ENCODE assay signal across 8 cellular contexts in genomic region chr2:112056626-112056987, GRCh38. TPM values are rescaled to one million over a fixed set of nuclear protein-coding genes. Genes with fewer than 3 reads are reported as not detected.
DNase-seq lines count a peak whose midpoint lies in the region; ATAC-seq and TF ChIP-seq lines count a peak whose summit lies in the region.

No MANE protein-coding gene starts in this region.

- no TSS peak for BruUV-seq in Calu3 (replicated peaks; lab: Mats Ljungman, UMichigan)

- CTCF ChIA-PET in Calu3 (lab: Charles Lee) = no interaction called here

- H3K27ac ChIP-seq in Peyer's patch = peak overlapping the region; percentile 91 to 97 (median 96)
- peak overlapping the region; percentile 99 for H3K27ac ChIP-seq in esophagus (ENCODE audit: low read depth in 2 of 2, low read length in 1 of 2)

- no peaks in the 10 kb centered on the region for H3K9me3 Mint-ChIP-seq in Calu3 (ENCODE audit: low read depth, unreplicated experiment)
- H3K9me3 Mint-ChIP-seq in progenitor cell of endocrine pancreas (ENCODE audit: low read depth) = no peaks in the 10 kb centered on the region

- H3K9me3 ChIP-seq in Peyer's patch = no peaks in the 10 kb centered on the region
- no peaks in the 10 kb centered on the region for H3K9me3 ChIP-seq in esophagus (ENCODE audit: control insufficient read depth in 2 of 2, insufficient read depth in 1 of 2, low read depth in 1 of 2, low read length in 1 of 2)

- TF ChIP-seq POLR2A in Peyer's patch (IDR thresholded peaks at IDR 0.05) = no peak

- H3K27ac Mint-ChIP-seq in Calu3 (ENCODE audit: unreplicated experiment) (peak overlapping the region; percentile 80), progenitor cell of endocrine pancreas (peak overlapping the region; percentile 93)

- peak overlapping the region; percentile 78 for H3K4me3 Mint-ChIP-seq in Calu3 (ENCODE audit: low read depth, unreplicated experiment)
- peak overlapping the region; percentile 87 for H3K4me3 Mint-ChIP-seq in progenitor cell of endocrine pancreas (ENCODE audit: low read depth)

- H3K4me1 ChIP-seq in Peyer's patch = peaks cover 0 to 47% (median 8%) of the 10 kb centered on the region in 4 donors
- H3K4me1 ChIP-seq in esophagus (ENCODE audit: control insufficient read depth in 2 of 2, insufficient read depth in 2 of 2, low read length in 1 of 2) = peaks cover 2% of the 10 kb centered on the region in 2 donors

- H3K27me3 ChIP-seq in Peyer's patch = no peaks in the 10 kb centered on the region
- H3K27me3 ChIP-seq in esophagus (ENCODE audit: control insufficient read depth in 1 of 2, insufficient read depth in 2 of 2, low read length in 2 of 2) = no peaks in the 10 kb centered on the region

- no peak for DNase-seq in Calu3
- DNase-seq in Peyer's patch = no peak
- no peak for DNase-seq in progenitor cell of endocrine pancreas (ENCODE audit: low spot score, unreplicated experiment)
- DNase-seq in G401 (ENCODE audit: low spot score) = no peak
- DNase-seq in germinal center (ENCODE audit: low spot score) = no peak

- peaks cover 25% of the 10 kb centered on the region for H3K4me1 Mint-ChIP-seq in Calu3 (ENCODE audit: low read depth, unreplicated experiment)
- peaks cover 13% of the 10 kb centered on the region for H3K4me1 Mint-ChIP-seq in progenitor cell of endocrine pancreas (ENCODE audit: low read depth)

- H3K4me3 ChIP-seq in Peyer's patch (peak overlapping the region; percentile 59 to 91 (median 82)), esophagus (ENCODE audit: low read depth in 1 of 2, low read length in 2 of 2) (peak overlapping the region; percentile 79 to 95)

- H3K36me3 Mint-ChIP-seq in Calu3 (ENCODE audit: insufficient read depth, unreplicated experiment) = peaks cover 34% of the 10 kb centered on the region
- peaks cover 2% of the 10 kb centered on the region for H3K36me3 Mint-ChIP-seq in progenitor cell of endocrine pancreas (ENCODE audit: insufficient read depth)

- intact Hi-C loops in Calu3 (cut with micrococcal nuclease; ENCODE audit: unreplicated experiment) = loop anchor here (10.0 kb wide), 1 partner anchor 58 kb away; no protein-coding TSS in a partner anchor

- no peak for TF ChIP-seq CTCF in Calu3 (IDR thresholded peaks at IDR 0.05; ENCODE audit: unreplicated experiment)
- TF ChIP-seq CTCF in Peyer's patch (IDR thresholded peaks at IDR 0.05) = no peak
- TF ChIP-seq CTCF in progenitor cell of endocrine pancreas (IDR thresholded peaks at IDR 0.05; ENCODE audit: unreplicated experiment) = no peak

- no peak for ATAC-seq in GM19463 (IDR thresholded peaks at IDR 0.05; ENCODE audit: unreplicated experiment)
- ATAC-seq in HG02981 (IDR thresholded peaks at IDR 0.05; ENCODE audit: unreplicated experiment) = no peak

- 15 to 25% methylated on average over 3 of the region's 3 CpGs for WGBS in esophagus, 2 donors

- H3K36me3 ChIP-seq in Peyer's patch (peaks cover 0 to 11% (median 0%) of the 10 kb centered on the region in 3 donors), esophagus (ENCODE audit: control insufficient read depth in 2 of 2, insufficient read depth in 2 of 2, low read length in 1 of 2) (peaks cover 0 to 2% of the 10 kb centered on the region in 2 donors)

- H3K27me3 Mint-ChIP-seq in Calu3 (ENCODE audit: unreplicated experiment) = no peaks in the 10 kb centered on the region
- no peaks in the 10 kb centered on the region for H3K27me3 Mint-ChIP-seq in progenitor cell of endocrine pancreas

- in situ Hi-C loops in G401 (cut with HindIII; ENCODE audit: low sequenced_read_pairs) = no loop called here

RNA-seq across cellular contexts. Expression of gene TMEM87B, which starts 1.5 kb away (rescaled TPM):
- total RNA-seq in Calu3 (2022) (35.0 and 37.0 TPM in 2 replicates), Peyer's patch (10 to 100 TPM; 22.3 to 85.6 (median 48.6) TPM), progenitor cell of endocrine pancreas (15.4 and 15.9 TPM in 2 replicates)
- polyA plus RNA-seq in esophagus = 10 to 100 TPM in 1 of 2 donors, 1 to 10 TPM in 1; 9.1 to 10.1 TPM
- total RNA-seq in G401 (2014; rRNA removed; shearing (Covaris generic)) = 12.4 and 13.8 TPM in 2 replicates
